In genomic region chr2:129903586-129904425, GRCh38 we compare ENCODE assay signal across 1 cellular context.
TF ChIP-seq lines count a peak whose summit lies in the region.

No MANE protein-coding gene starts in this region.

TF ChIP-seq in SK-N-SH, 30 proteins besides CTCF, POLR2A, EP300 and RAD21 (continued from another document):
- TF ChIP-seq REST (IDR thresholded peaks at IDR 0.05; ENCODE audit: low read depth, low read length) (no peak), IRF3 (IDR thresholded peaks at IDR 0.05; ENCODE audit: low read depth, low read length) (no peak), MAX (IDR thresholded peaks at IDR 0.05; ENCODE audit: low read depth) (no peak)
TF ChIP-seq in SK-N-SH: peak in this region for 0.
